ENCODE assay signal across 1 cellular context in the genomic region with DNA sequence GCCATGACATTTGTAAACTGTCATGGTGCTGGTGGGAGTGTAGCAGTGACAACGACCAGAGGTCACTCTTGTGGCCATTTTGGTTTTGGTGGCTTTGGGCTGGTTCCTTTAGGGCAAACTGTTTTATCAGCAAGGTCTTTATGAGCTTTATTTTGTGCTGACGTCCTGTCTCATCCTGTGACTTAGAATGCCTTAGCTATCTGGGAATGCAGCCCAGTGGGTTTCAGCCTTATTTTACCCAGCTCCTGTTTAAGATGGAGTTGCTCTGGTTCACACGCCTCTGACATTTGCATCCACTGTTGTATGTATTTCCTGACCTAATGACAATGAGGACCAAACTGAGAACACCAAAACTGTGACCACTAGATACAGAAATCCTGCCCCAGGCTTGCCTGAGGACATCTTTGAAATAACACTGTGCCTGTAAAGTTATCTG.
TF ChIP-seq lines count a peak whose summit lies in the region.

No MANE protein-coding gene starts in this region.

TF ChIP-seq in IMR-90, 13 proteins besides CTCF, POLR2A, EP300 and RAD21:
- TF ChIP-seq FOS (IDR thresholded peaks at IDR 0.05; ENCODE audit: low read depth, low read length) = no peak
- no peak for TF ChIP-seq CHD1 (IDR thresholded peaks at IDR 0.05; ENCODE audit: low read depth, low read length)
